ENCODE assay signal across 8 cellular contexts in genomic region chr18:57959278-57959677, GRCh38.
DNase-seq lines count a peak whose midpoint lies in the region; ATAC-seq and TF ChIP-seq lines count a peak whose summit lies in the region.

No MANE protein-coding gene starts in this region.

- H3K4me3 ChIP-seq in SJSA1: no peak overlapping the region

- no peak for ATAC-seq in activated CD8-positive, alpha-beta T cell treated with anti-CD3 and anti-CD28 coated beads for 36 hours
- ATAC-seq in activated CD8-positive, alpha-beta T cell treated with anti-CD3 and anti-CD28 coated beads, Interleukin-2, amount 10 ng/mL, durations not matched to agents 7 days and 5 days: no peak
- peak; percentile 89 for ATAC-seq in stimulated activated memory B cell treated with anti-CD40 and anti-IgM and Interleukin-4, amounts not matched to agents 10 μg/mL and 1 μg/mL and 100 μg/mL, for 72 hours

- no peak for TF ChIP-seq CTCF in activated CD8-positive, alpha-beta T cell treated with anti-CD3 and anti-CD28 coated beads for 36 hours (IDR thresholded peaks at IDR 0.05)

- intact Hi-C loops in activated CD8-positive, alpha-beta T cell treated with anti-CD3 and anti-CD28 coated beads for 36 hours (cut with micrococcal nuclease): no loop called here

- DNase-seq in activated CD8-positive, alpha-beta T cell treated with anti-CD3 and anti-CD28 coated beads for 36 hours: peak; percentile 10
- DNase-seq in activated CD8-positive, alpha-beta T cell treated with anti-CD3 and anti-CD28 coated beads, Interleukin-2, amount 10 ng/mL, durations not matched to agents 7 days and 5 days: no peak
- DNase-seq in LHCN-M2 (ENCODE audit: low read depth) (peak; percentile 84), SJSA1 (ENCODE audit: low read depth in 1 of 2, low spot score in 2 of 2) (peak; percentile 33 to 49), germinal center (ENCODE audit: low spot score) (peak; percentile 71), middle frontal gyrus (ENCODE audit: extremely low spot score, low spot score) (no peak)
- DNase-seq in activated CD4-positive, alpha-beta memory T cell treated with anti-CD3 and anti-CD28 coated beads, Interleukin-2, amount 10 ng/mL, durations not matched to agents 7 days and 5 days: no peak

- H3K27me3 Mint-ChIP-seq in activated CD8-positive, alpha-beta T cell treated with anti-CD3 and anti-CD28 coated beads for 36 hours: peaks cover 18% of the 10 kb centered on the region
- peaks cover 28% of the 10 kb centered on the region for H3K27me3 Mint-ChIP-seq in activated CD8-positive, alpha-beta T cell treated with anti-CD3 and anti-CD28 coated beads, Interleukin-2, amount 10 ng/mL, durations not matched to agents 7 days and 5 days (ENCODE audit: low read depth)
- H3K27me3 Mint-ChIP-seq in stimulated activated memory B cell treated with anti-CD40 and anti-IgM and Interleukin-4, amounts not matched to agents 10 μg/mL and 1 μg/mL and 100 μg/mL, for 72 hours: no peaks in the 10 kb centered on the region
- peaks cover 21% of the 10 kb centered on the region for H3K27me3 Mint-ChIP-seq in activated CD4-positive, alpha-beta memory T cell treated with anti-CD3 and anti-CD28 coated beads, Interleukin-2, amount 10 ng/mL, durations not matched to agents 7 days and 5 days

- POLR2A ChIA-PET in activated CD8-positive, alpha-beta T cell treated with anti-CD3 and anti-CD28 coated beads for 36 hours (lab: Charles Lee): interaction anchor here (0.5 to 1.4 kb wide), 4 partner anchors 23 to 1886 kb away, joined by 3 to 4 read pairs (median 4); no protein-coding TSS in a partner anchor
- POLR2A ChIA-PET in activated CD8-positive, alpha-beta T cell treated with anti-CD3 and anti-CD28 coated beads, Interleukin-2, amount 10 ng/mL, durations not matched to agents 7 days and 5 days (lab: Charles Lee): interaction anchor here (0.6 kb wide), 1 partner anchor 246 kb away, joined by 4 read pairs; no protein-coding TSS in a partner anchor
- POLR2A ChIA-PET in activated CD4-positive, alpha-beta memory T cell treated with anti-CD3 and anti-CD28 coated beads, Interleukin-2, amount 10 ng/mL, durations not matched to agents 7 days and 5 days (lab: Charles Lee): no interaction called here

- H3K9me3 ChIP-seq in SJSA1 (replicated peaks): no peaks in the 10 kb centered on the region

- H3K4me3 Mint-ChIP-seq in activated CD8-positive, alpha-beta T cell treated with anti-CD3 and anti-CD28 coated beads for 36 hours: no peak overlapping the region
- H3K4me3 Mint-ChIP-seq in activated CD8-positive, alpha-beta T cell treated with anti-CD3 and anti-CD28 coated beads, Interleukin-2, amount 10 ng/mL, durations not matched to agents 7 days and 5 days: no peak overlapping the region
- no peak overlapping the region for H3K4me3 Mint-ChIP-seq in stimulated activated memory B cell treated with anti-CD40 and anti-IgM and Interleukin-4, amounts not matched to agents 10 μg/mL and 1 μg/mL and 100 μg/mL, for 72 hours
- H3K4me3 Mint-ChIP-seq in activated CD4-positive, alpha-beta memory T cell treated with anti-CD3 and anti-CD28 coated beads, Interleukin-2, amount 10 ng/mL, durations not matched to agents 7 days and 5 days: no peak overlapping the region

- no peak overlapping the region for H3K27ac ChIP-seq in SJSA1

- H3K4me1 ChIP-seq in SJSA1 (replicated peaks): no peaks in the 10 kb centered on the region

- no peaks in the 10 kb centered on the region for H3K36me3 ChIP-seq in SJSA1

- H3K4me1 Mint-ChIP-seq in activated CD8-positive, alpha-beta T cell treated with anti-CD3 and anti-CD28 coated beads for 36 hours (ENCODE audit: low read depth): no peaks in the 10 kb centered on the region
- H3K4me1 Mint-ChIP-seq in activated CD8-positive, alpha-beta T cell treated with anti-CD3 and anti-CD28 coated beads, Interleukin-2, amount 10 ng/mL, durations not matched to agents 7 days and 5 days (ENCODE audit: low read depth): peaks cover 4% of the 10 kb centered on the region
- peaks cover 8% of the 10 kb centered on the region for H3K4me1 Mint-ChIP-seq in stimulated activated memory B cell treated with anti-CD40 and anti-IgM and Interleukin-4, amounts not matched to agents 10 μg/mL and 1 μg/mL and 100 μg/mL, for 72 hours
- no peaks in the 10 kb centered on the region for H3K4me1 Mint-ChIP-seq in activated CD4-positive, alpha-beta memory T cell treated with anti-CD3 and anti-CD28 coated beads, Interleukin-2, amount 10 ng/mL, durations not matched to agents 7 days and 5 days

- H3K9me3 Mint-ChIP-seq in activated CD8-positive, alpha-beta T cell treated with anti-CD3 and anti-CD28 coated beads for 36 hours: no peaks in the 10 kb centered on the region
- H3K9me3 Mint-ChIP-seq in activated CD8-positive, alpha-beta T cell treated with anti-CD3 and anti-CD28 coated beads, Interleukin-2, amount 10 ng/mL, durations not matched to agents 7 days and 5 days (ENCODE audit: insufficient read depth): no peaks in the 10 kb centered on the region
- no peaks in the 10 kb centered on the region for H3K9me3 Mint-ChIP-seq in stimulated activated memory B cell treated with anti-CD40 and anti-IgM and Interleukin-4, amounts not matched to agents 10 μg/mL and 1 μg/mL and 100 μg/mL, for 72 hours
- H3K9me3 Mint-ChIP-seq in activated CD4-positive, alpha-beta memory T cell treated with anti-CD3 and anti-CD28 coated beads, Interleukin-2, amount 10 ng/mL, durations not matched to agents 7 days and 5 days: no peaks in the 10 kb centered on the region

- no peak overlapping the region for H3K27ac Mint-ChIP-seq in activated CD8-positive, alpha-beta T cell treated with anti-CD3 and anti-CD28 coated beads for 36 hours
- H3K27ac Mint-ChIP-seq in activated CD8-positive, alpha-beta T cell treated with anti-CD3 and anti-CD28 coated beads, Interleukin-2, amount 10 ng/mL, durations not matched to agents 7 days and 5 days: no peak overlapping the region
- no peak overlapping the region for H3K27ac Mint-ChIP-seq in stimulated activated memory B cell treated with anti-CD40 and anti-IgM and Interleukin-4, amounts not matched to agents 10 μg/mL and 1 μg/mL and 100 μg/mL, for 72 hours
- no peak overlapping the region for H3K27ac Mint-ChIP-seq in activated CD4-positive, alpha-beta memory T cell treated with anti-CD3 and anti-CD28 coated beads, Interleukin-2, amount 10 ng/mL, durations not matched to agents 7 days and 5 days

- no peaks in the 10 kb centered on the region for H3K36me3 Mint-ChIP-seq in activated CD8-positive, alpha-beta T cell treated with anti-CD3 and anti-CD28 coated beads for 36 hours (ENCODE audit: low read depth)
- no peaks in the 10 kb centered on the region for H3K36me3 Mint-ChIP-seq in activated CD8-positive, alpha-beta T cell treated with anti-CD3 and anti-CD28 coated beads, Interleukin-2, amount 10 ng/mL, durations not matched to agents 7 days and 5 days (ENCODE audit: low read depth)
- H3K36me3 Mint-ChIP-seq in stimulated activated memory B cell treated with anti-CD40 and anti-IgM and Interleukin-4, amounts not matched to agents 10 μg/mL and 1 μg/mL and 100 μg/mL, for 72 hours: no peaks in the 10 kb centered on the region
- no peaks in the 10 kb centered on the region for H3K36me3 Mint-ChIP-seq in activated CD4-positive, alpha-beta memory T cell treated with anti-CD3 and anti-CD28 coated beads, Interleukin-2, amount 10 ng/mL, durations not matched to agents 7 days and 5 days (ENCODE audit: low read depth)

- CTCF ChIA-PET in activated CD8-positive, alpha-beta T cell treated with anti-CD3 and anti-CD28 coated beads for 36 hours (lab: Charles Lee): interaction anchor here (0.7 to 2.7 kb wide), 7 partner anchors 84 to 919 kb away, joined by 3 to 10 read pairs (median 3); partner anchors contain the start of gene NEDD4L
- CTCF ChIA-PET in activated CD8-positive, alpha-beta T cell treated with anti-CD3 and anti-CD28 coated beads, Interleukin-2, amount 10 ng/mL, durations not matched to agents 7 days and 5 days (lab: Charles Lee): interaction anchor here (0.6 to 2.1 kb wide), 6 partner anchors 16 to 177 kb away, joined by 3 to 10 read pairs (median 4); no protein-coding TSS in a partner anchor
- CTCF ChIA-PET in activated CD4-positive, alpha-beta memory T cell treated with anti-CD3 and anti-CD28 coated beads, Interleukin-2, amount 10 ng/mL, durations not matched to agents 7 days and 5 days (lab: Charles Lee): interaction anchor here (0.6 to 1.2 kb wide), 2 partner anchors 163 to 166 kb away, joined by 3 read pairs; no protein-coding TSS in a partner anchor

- no peaks in the 10 kb centered on the region for H3K27me3 ChIP-seq in SJSA1 (replicated peaks)

Comparison
In these comparisons a context has a peak if more than half of its experiments do, and no peak if none do; other contexts are left out.
1. DNase-seq: peak in activated CD8-positive, alpha-beta T cell treated with anti-CD3 and anti-CD28 coated beads for 36 hours (single experiment), LHCN-M2 (single experiment), SJSA1 (2 of 2) and germinal center (single experiment); none in activated CD8-positive, alpha-beta T cell treated with anti-CD3 and anti-CD28 coated beads, Interleukin-2, amount 10 ng/mL, durations not matched to agents 7 days and 5 days (single experiment), activated CD4-positive, alpha-beta memory T cell treated with anti-CD3 and anti-CD28 coated beads, Interleukin-2, amount 10 ng/mL, durations not matched to agents 7 days and 5 days (single experiment) and middle frontal gyrus (single experiment).